ENCODE assay signal across 8 cellular contexts in genomic region chr15:80567721-80568157, GRCh38.
DNase-seq lines count a peak whose midpoint lies in the region; ATAC-seq and TF ChIP-seq lines count a peak whose summit lies in the region.

No MANE protein-coding gene starts in this region.

- H3K27ac ChIP-seq in cardiac muscle cell = no peak overlapping the region

- H3K27me3 ChIP-seq in adipocyte (replicated peaks; ENCODE audit: control insufficient read depth, insufficient read depth, low read length) (no peaks in the 10 kb centered on the region), cardiac muscle cell (peaks cover 22% of the 10 kb centered on the region)

- DNase-seq in AG10803 (ENCODE audit: low read depth) (peak; percentile 93), NCI-H460 (ENCODE audit: extremely low read depth, low read depth) (peak; percentile 52), adipocyte (ENCODE audit: low read depth) (peak; percentile 92), cardiac muscle cell (ENCODE audit: low read depth in 1 of 2, low spot score in 1 of 2) (peak; percentile 74 to 94), pons (ENCODE audit: low spot score) (peak; percentile 83), NCI-H2029 (lab: John Stamatoyannopoulos, UW) (no peak)

- peaks cover 6% of the 10 kb centered on the region for H3K36me3 ChIP-seq in adipocyte (ENCODE audit: control insufficient read depth, insufficient read depth, low read length, severe bottlenecking)
- H3K36me3 ChIP-seq in cardiac muscle cell = no peaks in the 10 kb centered on the region

- TF ChIP-seq CTCF in AG10803 (conservative IDR thresholded peaks at IDR 0.05; ENCODE audit: low read length) = peak; percentile 94
- peak; percentile 54; the same call in 1 of the 2 replicates for TF ChIP-seq CTCF in GM12875 (IDR thresholded peaks at IDR 0.05; ENCODE audit: borderline replicate concordance, insufficient read depth, low read depth, low read length)
- TF ChIP-seq CTCF in cardiac muscle cell (IDR thresholded peaks at IDR 0.05; ENCODE audit: low read depth, low read length) = peak; percentile 93

- H3K4me1 ChIP-seq in adipocyte (ENCODE audit: control insufficient read depth, insufficient read depth, low read length) = peaks cover 11% of the 10 kb centered on the region
- H3K4me1 ChIP-seq in cardiac muscle cell (ENCODE audit: low read depth) = peaks cover 8% of the 10 kb centered on the region

- ATAC-seq in HG02870 (IDR thresholded peaks at IDR 0.05; ENCODE audit: unreplicated experiment) = no peak

- peak overlapping the region; percentile 74 for H3K9ac ChIP-seq in adipocyte (ENCODE audit: low read length)

- no peak overlapping the region for H3K4me3 ChIP-seq in AG10803 (ENCODE audit: low read length)
- H3K4me3 ChIP-seq in GM12875 (ENCODE audit: low read depth, low read length) = no peak overlapping the region
- no peak overlapping the region for H3K4me3 ChIP-seq in adipocyte (ENCODE audit: low read length)
- no peak overlapping the region for H3K4me3 ChIP-seq in cardiac muscle cell

- H3K9me3 ChIP-seq in adipocyte (ENCODE audit: control insufficient read depth, low read length) = no peaks in the 10 kb centered on the region
- no peaks in the 10 kb centered on the region for H3K9me3 ChIP-seq in cardiac muscle cell (ENCODE audit: low read depth)
